ENCODE assay signal across 10 cellular contexts in the genomic region with DNA sequence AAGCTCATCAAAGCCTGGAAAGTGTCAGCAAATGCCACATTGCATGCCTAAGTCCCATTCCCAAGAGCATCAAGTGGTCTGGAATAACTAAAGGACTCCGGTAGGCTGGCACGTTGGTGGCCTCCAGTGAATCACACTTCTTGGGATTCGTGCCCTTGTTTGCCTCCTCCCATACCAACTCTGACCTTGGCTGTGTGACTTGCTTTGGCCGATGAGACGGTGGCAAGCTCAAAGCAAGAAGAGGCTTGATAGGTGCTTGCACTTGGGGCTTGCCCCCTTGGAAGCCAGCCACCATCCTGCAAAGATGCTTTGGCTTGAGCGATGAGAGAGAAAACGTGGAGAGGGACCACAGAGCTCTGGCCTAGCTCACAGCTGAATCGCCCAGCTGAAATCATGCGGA.
"Had no signal": no experiment of that assay in that cellular context is flagged by ENCODE, and none has a peak within 500 bp of the region (broad histone marks: within the 10 kb centered on the region; RNA-seq: fewer than 3 reads in every experiment).

No MANE protein-coding gene starts in this region.

- H2AFZ ChIP-seq: GM23248, GM23338 had no signal

- ATAC-seq: GM23338, HCT116 had no signal

- H3K9me3 Mint-ChIP-seq: GM23338, H9, HFFc6 had no signal

- H3K27ac Mint-ChIP-seq: GM23338, H9, HFFc6 had no signal

- H3K9me3 ChIP-seq: HAP-1 had no signal

- H3K36me3 ChIP-seq: HAP-1 had no signal

- H3K27ac ChIP-seq: GM23248 had no signal

- DNase-seq: GM23248, GOT3, H7, H9, HCEC 1CT, HFFc6 had no signal

- H3K4me2 ChIP-seq: GM23338 had no signal

- H3K9ac ChIP-seq: GM23248 had no signal

- FAIRE-seq: H54 had no signal

- H3K4me3 Mint-ChIP-seq: GM23338, H9, HFFc6 had no signal

- H3K4me3 ChIP-seq: GM23248, GM23338, HAP-1 had no signal
